1 cellular context compared by ENCODE assay signal in genomic region chr6:42805297-42805861, GRCh38.
TF ChIP-seq lines count a peak whose summit lies in the region.

No MANE protein-coding gene starts in this region.

TF ChIP-seq in GM23338, 12 proteins besides CTCF, POLR2A, EP300 and RAD21 (continued from another document):
- TF ChIP-seq, protein P1, sequence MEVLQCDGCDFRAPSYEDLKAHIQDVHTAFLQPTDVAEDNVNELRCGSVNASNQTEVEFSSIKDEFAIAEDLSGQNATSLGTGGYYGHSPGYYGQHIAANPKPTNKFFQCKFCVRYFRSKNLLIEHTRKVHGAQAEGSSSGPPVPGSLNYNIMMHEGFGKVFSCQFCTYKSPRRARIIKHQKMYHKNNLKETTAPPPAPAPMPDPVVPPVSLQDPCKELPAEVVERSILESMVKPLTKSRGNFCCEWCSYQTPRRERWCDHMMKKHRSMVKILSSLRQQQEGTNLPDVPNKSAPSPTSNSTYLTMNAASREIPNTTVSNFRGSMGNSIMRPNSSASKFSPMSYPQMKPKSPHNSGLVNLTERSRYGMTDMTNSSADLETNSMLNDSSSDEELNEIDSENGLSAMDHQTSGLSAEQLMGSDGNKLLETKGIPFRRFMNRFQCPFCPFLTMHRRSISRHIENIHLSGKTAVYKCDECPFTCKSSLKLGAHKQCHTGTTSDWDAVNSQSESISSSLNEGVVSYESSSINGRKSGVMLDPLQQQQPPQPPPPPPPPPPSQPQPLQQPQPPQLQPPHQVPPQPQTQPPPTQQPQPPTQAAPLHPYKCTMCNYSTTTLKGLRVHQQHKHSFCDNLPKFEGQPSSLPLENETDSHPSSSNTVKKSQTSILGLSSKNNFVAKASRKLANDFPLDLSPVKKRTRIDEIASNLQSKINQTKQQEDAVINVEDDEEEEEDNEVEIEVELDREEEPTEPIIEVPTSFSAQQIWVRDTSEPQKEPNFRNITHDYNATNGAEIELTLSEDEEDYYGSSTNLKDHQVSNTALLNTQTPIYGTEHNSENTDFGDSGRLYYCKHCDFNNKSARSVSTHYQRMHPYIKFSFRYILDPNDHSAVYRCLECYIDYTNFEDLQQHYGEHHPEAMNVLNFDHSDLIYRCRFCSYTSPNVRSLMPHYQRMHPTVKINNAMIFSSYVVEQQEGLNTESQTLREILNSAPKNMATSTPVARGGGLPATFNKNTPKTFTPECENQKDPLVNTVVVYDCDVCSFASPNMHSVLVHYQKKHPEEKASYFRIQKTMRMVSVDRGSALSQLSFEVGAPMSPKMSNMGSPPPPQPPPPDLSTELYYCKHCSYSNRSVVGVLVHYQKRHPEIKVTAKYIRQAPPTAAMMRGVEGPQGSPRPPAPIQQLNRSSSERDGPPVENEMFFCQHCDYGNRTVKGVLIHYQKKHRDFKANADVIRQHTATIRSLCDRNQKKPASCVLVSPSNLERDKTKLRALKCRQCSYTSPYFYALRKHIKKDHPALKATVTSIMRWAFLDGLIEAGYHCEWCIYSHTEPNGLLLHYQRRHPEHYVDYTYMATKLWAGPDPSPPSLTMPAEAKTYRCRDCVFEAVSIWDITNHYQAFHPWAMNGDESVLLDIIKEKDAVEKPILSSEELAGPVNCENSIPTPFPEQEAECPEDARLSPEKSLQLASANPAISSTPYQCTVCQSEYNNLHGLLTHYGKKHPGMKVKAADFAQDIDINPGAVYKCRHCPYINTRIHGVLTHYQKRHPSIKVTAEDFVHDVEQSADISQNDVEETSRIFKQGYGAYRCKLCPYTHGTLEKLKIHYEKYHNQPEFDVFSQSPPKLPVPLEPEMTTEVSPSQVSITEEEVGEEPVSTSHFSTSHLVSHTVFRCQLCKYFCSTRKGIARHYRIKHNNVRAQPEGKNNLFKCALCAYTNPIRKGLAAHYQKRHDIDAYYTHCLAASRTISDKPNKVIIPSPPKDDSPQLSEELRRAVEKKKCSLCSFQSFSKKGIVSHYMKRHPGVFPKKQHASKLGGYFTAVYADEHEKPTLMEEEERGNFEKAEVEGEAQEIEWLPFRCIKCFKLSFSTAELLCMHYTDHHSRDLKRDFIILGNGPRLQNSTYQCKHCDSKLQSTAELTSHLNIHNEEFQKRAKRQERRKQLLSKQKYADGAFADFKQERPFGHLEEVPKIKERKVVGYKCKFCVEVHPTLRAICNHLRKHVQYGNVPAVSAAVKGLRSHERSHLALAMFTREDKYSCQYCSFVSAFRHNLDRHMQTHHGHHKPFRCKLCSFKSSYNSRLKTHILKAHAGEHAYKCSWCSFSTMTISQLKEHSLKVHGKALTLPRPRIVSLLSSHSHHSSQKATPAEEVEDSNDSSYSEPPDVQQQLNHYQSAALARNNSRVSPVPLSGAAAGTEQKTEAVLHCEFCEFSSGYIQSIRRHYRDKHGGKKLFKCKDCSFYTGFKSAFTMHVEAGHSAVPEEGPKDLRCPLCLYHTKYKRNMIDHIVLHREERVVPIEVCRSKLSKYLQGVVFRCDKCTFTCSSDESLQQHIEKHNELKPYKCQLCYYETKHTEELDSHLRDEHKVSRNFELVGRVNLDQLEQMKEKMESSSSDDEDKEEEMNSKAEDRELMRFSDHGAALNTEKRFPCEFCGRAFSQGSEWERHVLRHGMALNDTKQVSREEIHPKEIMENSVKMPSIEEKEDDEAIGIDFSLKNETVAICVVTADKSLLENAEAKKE (CRISPR knock-in tag; IDR thresholded peaks at IDR 0.05): no peak
- no peak for TF ChIP-seq EZH2 (IDR thresholded peaks at IDR 0.05; ENCODE audit: low read depth, unreplicated experiment)
- TF ChIP-seq, protein P2, sequence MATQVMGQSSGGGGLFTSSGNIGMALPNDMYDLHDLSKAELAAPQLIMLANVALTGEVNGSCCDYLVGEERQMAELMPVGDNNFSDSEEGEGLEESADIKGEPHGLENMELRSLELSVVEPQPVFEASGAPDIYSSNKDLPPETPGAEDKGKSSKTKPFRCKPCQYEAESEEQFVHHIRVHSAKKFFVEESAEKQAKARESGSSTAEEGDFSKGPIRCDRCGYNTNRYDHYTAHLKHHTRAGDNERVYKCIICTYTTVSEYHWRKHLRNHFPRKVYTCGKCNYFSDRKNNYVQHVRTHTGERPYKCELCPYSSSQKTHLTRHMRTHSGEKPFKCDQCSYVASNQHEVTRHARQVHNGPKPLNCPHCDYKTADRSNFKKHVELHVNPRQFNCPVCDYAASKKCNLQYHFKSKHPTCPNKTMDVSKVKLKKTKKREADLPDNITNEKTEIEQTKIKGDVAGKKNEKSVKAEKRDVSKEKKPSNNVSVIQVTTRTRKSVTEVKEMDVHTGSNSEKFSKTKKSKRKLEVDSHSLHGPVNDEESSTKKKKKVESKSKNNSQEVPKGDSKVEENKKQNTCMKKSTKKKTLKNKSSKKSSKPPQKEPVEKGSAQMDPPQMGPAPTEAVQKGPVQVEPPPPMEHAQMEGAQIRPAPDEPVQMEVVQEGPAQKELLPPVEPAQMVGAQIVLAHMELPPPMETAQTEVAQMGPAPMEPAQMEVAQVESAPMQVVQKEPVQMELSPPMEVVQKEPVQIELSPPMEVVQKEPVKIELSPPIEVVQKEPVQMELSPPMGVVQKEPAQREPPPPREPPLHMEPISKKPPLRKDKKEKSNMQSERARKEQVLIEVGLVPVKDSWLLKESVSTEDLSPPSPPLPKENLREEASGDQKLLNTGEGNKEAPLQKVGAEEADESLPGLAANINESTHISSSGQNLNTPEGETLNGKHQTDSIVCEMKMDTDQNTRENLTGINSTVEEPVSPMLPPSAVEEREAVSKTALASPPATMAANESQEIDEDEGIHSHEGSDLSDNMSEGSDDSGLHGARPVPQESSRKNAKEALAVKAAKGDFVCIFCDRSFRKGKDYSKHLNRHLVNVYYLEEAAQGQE (IDR thresholded peaks at IDR 0.05; ENCODE audit: unreplicated experiment): no peak
- no peak for TF ChIP-seq CREB1 (CRISPR knock-in tag; IDR thresholded peaks at IDR 0.05; ENCODE audit: low read depth)
- TF ChIP-seq EZH2phosphoT487 (IDR thresholded peaks at IDR 0.05; ENCODE audit: unreplicated experiment): no peak
- TF ChIP-seq NANOG (IDR thresholded peaks at IDR 0.05; ENCODE audit: borderline replicate concordance): no peak
- TF ChIP-seq ETS1 (IDR thresholded peaks at IDR 0.05): no peak
